Comparison of ENCODE assay signal across 1 cellular context in the genomic region with DNA sequence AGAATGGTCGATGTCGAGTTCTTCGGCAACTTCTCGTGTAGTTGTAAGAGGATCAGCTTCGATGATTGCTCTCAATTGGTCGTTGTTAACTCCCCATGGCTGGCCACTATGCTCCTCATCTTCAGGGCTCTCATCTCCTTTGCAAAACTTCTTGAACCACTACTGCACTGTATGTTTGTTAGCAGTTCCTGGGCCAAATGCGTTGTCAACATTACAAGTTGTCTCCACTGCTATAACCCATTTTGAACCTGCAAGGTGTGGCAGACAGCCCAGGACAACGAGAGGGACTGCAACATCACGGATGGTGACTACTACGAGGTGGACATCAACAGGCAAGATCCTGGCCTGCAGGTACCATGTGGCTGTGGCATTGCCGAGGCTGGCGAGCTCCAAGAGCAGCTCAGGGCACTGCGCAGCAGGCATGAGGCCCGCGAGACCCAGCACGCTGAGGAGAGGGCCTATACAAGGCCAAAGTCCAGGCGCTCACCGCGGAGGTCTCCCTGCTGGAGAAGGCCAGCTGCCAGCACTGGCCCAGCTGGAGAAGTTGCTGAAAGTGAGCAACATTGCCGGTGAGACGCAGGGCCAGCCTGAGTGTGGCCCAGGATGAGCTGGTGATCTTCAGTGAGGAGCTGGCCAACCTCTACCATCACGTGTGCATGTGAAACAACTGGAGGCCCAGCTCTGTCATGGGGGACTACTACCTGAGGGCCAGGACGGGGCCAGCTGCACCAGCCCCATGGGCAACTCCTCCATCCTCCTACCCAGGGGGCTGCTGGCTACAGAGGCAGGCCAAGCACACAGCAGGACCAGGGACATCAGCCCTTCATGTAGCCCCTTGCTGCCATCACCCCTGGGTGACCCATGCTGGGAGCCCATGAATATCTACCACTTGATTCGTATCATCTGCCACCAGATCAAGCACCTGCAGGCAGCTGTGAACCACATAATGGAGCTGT.
A peak's percentile ranks its signal among the peaks of the same experiment; 100 is the strongest.
TF ChIP-seq lines count a peak whose summit lies in the region.

No MANE protein-coding gene starts in this region.

TF ChIP-seq in HepG2, 621 proteins besides CTCF, POLR2A, EP300 and RAD21 (continued from another document and continues in another):
- TF ChIP-seq ZNF460 (CRISPR knock-in tag; IDR thresholded peaks at IDR 0.05; ENCODE audit: borderline replicate concordance) (no peak), ZNF589 (CRISPR knock-in tag; conservative IDR thresholded peaks at IDR 0.05) (no peak; the same call in 1 of the 2 replicates), FOXK1 (CRISPR knock-in tag; IDR thresholded peaks at IDR 0.05; ENCODE audit: borderline replicate concordance, low read depth) (peak; percentile 63; the same call in 1 of the 2 replicates), SALL2 (CRISPR knock-in tag; IDR thresholded peaks at IDR 0.05) (no peak), TOE1 (CRISPR knock-in tag; IDR thresholded peaks at IDR 0.05) (no peak), MIER3 (CRISPR knock-in tag; IDR thresholded peaks at IDR 0.05; ENCODE audit: borderline replicate concordance) (no peak), MBNL3 (CRISPR knock-in tag; conservative IDR thresholded peaks at IDR 0.05) (no peak), RFX1 (IDR thresholded peaks at IDR 0.05) (no peak), ZSCAN21 (CRISPR knock-in tag; IDR thresholded peaks at IDR 0.05; ENCODE audit: borderline replicate concordance) (no peak), IRX3 (CRISPR knock-in tag; IDR thresholded peaks at IDR 0.05; ENCODE audit: borderline replicate concordance, low read depth) (peak; percentile 90; the same call in 1 of the 2 replicates), SP140L (CRISPR knock-in tag; IDR thresholded peaks at IDR 0.05; ENCODE audit: borderline replicate concordance) (no peak), BRCA1 (CRISPR knock-in tag; IDR thresholded peaks at IDR 0.05) (no peak), ZNF160 (CRISPR knock-in tag; IDR thresholded peaks at IDR 0.05) (no peak), ZNF430 (CRISPR knock-in tag; IDR thresholded peaks at IDR 0.05) (peak; percentile 44; the same call in 1 of the 2 replicates), HOXA5 (CRISPR knock-in tag; IDR thresholded peaks at IDR 0.05) (no peak), SP1 (IDR thresholded peaks at IDR 0.05) (no peak), SP1 (CRISPR knock-in tag; IDR thresholded peaks at IDR 0.05) (no peak), NFE2L1 (CRISPR knock-in tag; IDR thresholded peaks at IDR 0.05; ENCODE audit: borderline replicate concordance) (peak; percentile 49; the same call in 1 of the 2 replicates), MIXL1 (CRISPR knock-in tag; IDR thresholded peaks at IDR 0.05) (no peak), STAG1 (CRISPR knock-in tag; IDR thresholded peaks at IDR 0.05) (no peak), MAFK (conservative IDR thresholded peaks at IDR 0.05 in 1 of 2, IDR thresholded peaks at IDR 0.05 in 1 of 2; ENCODE audit: low read length in 2 of 2) (no peak), ZNF451 (CRISPR knock-in tag; IDR thresholded peaks at IDR 0.05) (0 out of 2 replicates have a peak, but pooled peaks have one; percentile 54), MAZ (IDR thresholded peaks at IDR 0.05; ENCODE audit: borderline replicate concordance, low read depth, low read length) (no peak), MAZ (CRISPR knock-in tag; IDR thresholded peaks at IDR 0.05; ENCODE audit: low read depth) (peak; percentile 69), ZNF616 (CRISPR knock-in tag; IDR thresholded peaks at IDR 0.05; ENCODE audit: low read depth) (no peak), ZKSCAN1 (IDR thresholded peaks at IDR 0.05; ENCODE audit: low read length) (no peak)
- TF ChIP-seq, protein P1, sequence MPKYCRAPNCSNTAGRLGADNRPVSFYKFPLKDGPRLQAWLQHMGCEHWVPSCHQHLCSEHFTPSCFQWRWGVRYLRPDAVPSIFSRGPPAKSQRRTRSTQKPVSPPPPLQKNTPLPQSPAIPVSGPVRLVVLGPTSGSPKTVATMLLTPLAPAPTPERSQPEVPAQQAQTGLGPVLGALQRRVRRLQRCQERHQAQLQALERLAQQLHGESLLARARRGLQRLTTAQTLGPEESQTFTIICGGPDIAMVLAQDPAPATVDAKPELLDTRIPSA (CRISPR knock-in tag; IDR thresholded peaks at IDR 0.05; ENCODE audit: borderline replicate concordance), result 0 out of 2 replicates have a peak, but pooled peaks have one; percentile 52
- TF ChIP-seq, protein P2, sequence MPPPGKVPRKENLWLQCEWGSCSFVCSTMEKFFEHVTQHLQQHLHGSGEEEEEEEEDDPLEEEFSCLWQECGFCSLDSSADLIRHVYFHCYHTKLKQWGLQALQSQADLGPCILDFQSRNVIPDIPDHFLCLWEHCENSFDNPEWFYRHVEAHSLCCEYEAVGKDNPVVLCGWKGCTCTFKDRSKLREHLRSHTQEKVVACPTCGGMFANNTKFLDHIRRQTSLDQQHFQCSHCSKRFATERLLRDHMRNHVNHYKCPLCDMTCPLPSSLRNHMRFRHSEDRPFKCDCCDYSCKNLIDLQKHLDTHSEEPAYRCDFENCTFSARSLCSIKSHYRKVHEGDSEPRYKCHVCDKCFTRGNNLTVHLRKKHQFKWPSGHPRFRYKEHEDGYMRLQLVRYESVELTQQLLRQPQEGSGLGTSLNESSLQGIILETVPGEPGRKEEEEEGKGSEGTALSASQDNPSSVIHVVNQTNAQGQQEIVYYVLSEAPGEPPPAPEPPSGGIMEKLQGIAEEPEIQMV (CRISPR knock-in tag; IDR thresholded peaks at IDR 0.05; ENCODE audit: low read depth), result no peak; the same call in 1 of the 2 replicates
- TF ChIP-seq, protein P3, sequence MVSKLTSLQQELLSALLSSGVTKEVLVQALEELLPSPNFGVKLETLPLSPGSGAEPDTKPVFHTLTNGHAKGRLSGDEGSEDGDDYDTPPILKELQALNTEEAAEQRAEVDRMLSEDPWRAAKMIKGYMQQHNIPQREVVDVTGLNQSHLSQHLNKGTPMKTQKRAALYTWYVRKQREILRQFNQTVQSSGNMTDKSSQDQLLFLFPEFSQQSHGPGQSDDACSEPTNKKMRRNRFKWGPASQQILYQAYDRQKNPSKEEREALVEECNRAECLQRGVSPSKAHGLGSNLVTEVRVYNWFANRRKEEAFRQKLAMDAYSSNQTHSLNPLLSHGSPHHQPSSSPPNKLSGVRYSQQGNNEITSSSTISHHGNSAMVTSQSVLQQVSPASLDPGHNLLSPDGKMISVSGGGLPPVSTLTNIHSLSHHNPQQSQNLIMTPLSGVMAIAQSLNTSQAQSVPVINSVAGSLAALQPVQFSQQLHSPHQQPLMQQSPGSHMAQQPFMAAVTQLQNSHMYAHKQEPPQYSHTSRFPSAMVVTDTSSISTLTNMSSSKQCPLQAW (CRISPR knock-in tag; IDR thresholded peaks at IDR 0.05), result 0 out of 2 replicates have a peak, but pooled peaks have one; percentile 63
- TF ChIP-seq, protein P4, sequence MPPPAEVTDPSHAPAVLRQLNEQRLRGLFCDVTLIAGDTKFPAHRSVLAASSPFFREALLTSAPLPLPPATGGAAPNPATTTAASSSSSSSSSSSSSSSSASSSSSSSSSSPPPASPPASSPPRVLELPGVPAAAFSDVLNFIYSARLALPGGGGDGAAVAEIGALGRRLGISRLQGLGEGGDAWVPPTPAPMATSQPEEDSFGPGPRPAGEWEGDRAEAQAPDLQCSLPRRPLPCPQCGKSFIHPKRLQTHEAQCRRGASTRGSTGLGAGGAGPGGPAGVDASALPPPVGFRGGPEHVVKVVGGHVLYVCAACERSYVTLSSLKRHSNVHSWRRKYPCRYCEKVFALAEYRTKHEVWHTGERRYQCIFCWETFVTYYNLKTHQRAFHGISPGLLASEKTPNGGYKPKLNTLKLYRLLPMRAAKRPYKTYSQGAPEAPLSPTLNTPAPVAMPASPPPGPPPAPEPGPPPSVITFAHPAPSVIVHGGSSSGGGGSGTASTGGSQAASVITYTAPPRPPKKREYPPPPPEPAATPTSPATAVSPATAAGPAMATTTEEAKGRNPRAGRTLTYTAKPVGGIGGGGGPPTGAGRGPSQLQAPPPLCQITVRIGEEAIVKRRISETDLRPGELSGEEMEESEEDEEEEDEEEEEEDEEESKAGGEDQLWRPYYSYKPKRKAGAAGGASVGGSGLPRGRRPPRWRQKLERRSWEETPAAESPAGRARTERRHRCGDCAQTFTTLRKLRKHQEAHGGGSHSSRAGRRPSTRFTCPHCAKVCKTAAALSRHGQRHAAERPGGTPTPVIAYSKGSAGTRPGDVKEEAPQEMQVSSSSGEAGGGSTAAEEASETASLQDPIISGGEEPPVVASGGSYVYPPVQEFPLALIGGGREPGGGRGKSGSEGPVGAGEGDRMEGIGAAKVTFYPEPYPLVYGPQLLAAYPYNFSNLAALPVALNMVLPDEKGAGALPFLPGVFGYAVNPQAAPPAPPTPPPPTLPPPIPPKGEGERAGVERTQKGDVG (CRISPR knock-in tag; IDR thresholded peaks at IDR 0.05; ENCODE audit: borderline replicate concordance), result peak; percentile 87; the same call in 1 of the 2 replicates
- TF ChIP-seq, protein P5, sequence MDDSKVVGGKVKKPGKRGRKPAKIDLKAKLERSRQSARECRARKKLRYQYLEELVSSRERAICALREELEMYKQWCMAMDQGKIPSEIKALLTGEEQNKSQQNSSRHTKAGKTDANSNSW (CRISPR knock-in tag; IDR thresholded peaks at IDR 0.05; ENCODE audit: borderline replicate concordance), result peak; percentile 78; the same call in 1 of the 2 replicates
- TF ChIP-seq, protein P6, sequence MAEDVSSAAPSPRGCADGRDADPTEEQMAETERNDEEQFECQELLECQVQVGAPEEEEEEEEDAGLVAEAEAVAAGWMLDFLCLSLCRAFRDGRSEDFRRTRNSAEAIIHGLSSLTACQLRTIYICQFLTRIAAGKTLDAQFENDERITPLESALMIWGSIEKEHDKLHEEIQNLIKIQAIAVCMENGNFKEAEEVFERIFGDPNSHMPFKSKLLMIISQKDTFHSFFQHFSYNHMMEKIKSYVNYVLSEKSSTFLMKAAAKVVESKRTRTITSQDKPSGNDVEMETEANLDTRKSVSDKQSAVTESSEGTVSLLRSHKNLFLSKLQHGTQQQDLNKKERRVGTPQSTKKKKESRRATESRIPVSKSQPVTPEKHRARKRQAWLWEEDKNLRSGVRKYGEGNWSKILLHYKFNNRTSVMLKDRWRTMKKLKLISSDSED (CRISPR knock-in tag; IDR thresholded peaks at IDR 0.05), result no peak
- TF ChIP-seq, protein P7, sequence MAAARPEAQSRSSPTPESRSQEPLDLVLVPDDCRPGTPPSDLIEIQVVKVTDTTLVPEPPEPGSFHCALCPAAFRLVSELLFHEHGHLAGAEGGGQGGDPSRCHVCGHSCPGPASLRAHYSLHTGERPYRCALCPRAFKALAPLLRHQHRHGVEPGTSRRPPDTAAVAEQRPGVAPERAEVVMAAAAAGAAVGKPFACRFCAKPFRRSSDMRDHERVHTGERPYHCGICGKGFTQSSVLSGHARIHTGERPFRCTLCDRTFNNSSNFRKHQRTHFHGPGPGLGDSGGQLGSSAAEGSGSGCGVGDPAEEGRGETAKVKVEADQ (CRISPR knock-in tag; IDR thresholded peaks at IDR 0.05; ENCODE audit: borderline replicate concordance), result no peak
- TF ChIP-seq, protein P8, sequence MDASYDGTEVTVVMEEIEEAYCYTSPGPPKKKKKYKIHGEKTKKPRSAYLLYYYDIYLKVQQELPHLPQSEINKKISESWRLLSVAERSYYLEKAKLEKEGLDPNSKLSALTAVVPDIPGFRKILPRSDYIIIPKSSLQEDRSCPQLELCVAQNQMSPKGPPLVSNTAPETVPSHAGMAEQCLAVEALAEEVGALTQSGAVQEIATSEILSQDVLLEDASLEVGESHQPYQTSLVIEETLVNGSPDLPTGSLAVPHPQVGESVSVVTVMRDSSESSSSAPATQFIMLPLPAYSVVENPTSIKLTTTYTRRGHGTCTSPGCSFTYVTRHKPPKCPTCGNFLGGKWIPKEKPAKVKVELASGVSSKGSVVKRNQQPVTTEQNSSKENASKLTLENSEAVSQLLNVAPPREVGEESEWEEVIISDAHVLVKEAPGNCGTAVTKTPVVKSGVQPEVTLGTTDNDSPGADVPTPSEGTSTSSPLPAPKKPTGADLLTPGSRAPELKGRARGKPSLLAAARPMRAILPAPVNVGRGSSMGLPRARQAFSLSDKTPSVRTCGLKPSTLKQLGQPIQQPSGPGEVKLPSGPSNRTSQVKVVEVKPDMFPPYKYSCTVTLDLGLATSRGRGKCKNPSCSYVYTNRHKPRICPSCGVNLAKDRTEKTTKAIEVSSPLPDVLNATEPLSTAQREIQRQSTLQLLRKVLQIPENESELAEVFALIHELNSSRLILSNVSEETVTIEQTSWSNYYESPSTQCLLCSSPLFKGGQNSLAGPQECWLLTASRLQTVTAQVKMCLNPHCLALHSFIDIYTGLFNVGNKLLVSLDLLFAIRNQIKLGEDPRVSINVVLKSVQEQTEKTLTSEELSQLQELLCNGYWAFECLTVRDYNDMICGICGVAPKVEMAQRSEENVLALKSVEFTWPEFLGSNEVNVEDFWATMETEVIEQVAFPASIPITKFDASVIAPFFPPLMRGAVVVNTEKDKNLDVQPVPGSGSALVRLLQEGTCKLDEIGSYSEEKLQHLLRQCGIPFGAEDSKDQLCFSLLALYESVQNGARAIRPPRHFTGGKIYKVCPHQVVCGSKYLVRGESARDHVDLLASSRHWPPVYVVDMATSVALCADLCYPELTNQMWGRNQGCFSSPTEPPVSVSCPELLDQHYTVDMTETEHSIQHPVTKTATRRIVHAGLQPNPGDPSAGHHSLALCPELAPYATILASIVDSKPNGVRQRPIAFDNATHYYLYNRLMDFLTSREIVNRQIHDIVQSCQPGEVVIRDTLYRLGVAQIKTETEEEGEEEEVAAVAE (CRISPR knock-in tag; IDR thresholded peaks at IDR 0.05; ENCODE audit: borderline replicate concordance), result 0 out of 2 replicates have a peak, but pooled peaks have one; percentile 32
- TF ChIP-seq, protein P9, sequence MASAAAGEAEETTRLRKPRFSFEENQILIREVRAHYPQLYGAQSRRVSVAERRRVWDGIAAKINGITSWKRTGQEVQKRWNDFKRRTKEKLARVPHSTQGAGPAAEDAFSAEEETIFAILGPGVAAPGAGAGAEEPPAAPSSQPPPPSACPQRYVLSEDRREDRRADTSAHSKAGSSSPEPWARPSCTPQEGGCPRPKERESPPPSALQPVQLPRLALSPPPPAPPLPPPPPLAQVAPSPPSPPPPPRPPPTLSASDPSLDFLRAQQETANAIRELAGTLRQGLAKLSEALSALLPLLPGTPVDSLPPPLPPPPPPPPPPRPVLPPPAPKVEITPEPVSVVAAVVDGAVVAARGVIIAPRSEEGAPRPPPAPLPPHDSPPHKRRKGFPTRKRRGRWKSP (CRISPR knock-in tag; IDR thresholded peaks at IDR 0.05), result no peak
- TF ChIP-seq, protein P10, sequence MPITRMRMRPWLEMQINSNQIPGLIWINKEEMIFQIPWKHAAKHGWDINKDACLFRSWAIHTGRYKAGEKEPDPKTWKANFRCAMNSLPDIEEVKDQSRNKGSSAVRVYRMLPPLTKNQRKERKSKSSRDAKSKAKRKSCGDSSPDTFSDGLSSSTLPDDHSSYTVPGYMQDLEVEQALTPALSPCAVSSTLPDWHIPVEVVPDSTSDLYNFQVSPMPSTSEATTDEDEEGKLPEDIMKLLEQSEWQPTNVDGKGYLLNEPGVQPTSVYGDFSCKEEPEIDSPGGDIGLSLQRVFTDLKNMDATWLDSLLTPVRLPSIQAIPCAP (CRISPR knock-in tag; IDR thresholded peaks at IDR 0.05; ENCODE audit: low read depth), result no peak
